20 cellular contexts compared by ENCODE assay signal in the genomic region with DNA sequence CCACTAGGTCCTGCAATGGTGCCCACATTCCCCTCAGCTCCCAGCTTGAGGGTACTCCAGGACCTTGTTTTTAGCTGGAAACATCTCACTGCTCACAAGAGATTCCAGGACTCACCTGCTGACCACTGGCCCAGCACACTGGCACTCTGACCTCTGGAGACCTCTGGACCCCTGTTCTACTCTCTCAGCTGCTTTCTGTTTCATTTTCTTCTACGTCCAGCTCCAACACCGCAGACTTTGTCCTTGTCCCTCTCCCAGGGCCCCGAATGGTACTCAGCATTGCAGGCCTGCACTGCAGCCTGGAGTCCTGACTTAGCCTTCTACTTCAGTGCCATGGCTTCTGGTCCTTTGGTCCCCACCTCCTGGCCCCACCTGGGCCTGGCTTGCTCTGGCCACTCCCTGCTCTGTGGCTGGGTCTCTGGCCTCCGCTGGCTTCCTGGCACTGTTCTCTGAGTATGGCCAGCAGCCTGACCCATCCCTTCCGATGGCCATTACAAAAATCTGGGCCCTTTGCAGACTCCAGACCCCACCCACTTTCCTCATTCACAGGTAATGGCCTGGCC. TPM values are rescaled to one million over a fixed set of nuclear protein-coding genes. Genes with fewer than 3 reads are reported as not detected.
"Had no signal": no experiment of that assay in that cellular context is flagged by ENCODE, and none has a peak within 500 bp of the region (broad histone marks: within the 10 kb centered on the region; RNA-seq: fewer than 3 reads in every experiment).

No MANE protein-coding gene starts in this region.

- H3K9me3 ChIP-seq: left ventricle myocardium inferior, mucosa of descending colon, ovary, psoas muscle, tibial artery had no signal

- H3K27ac ChIP-seq: cardiac muscle cell, left ventricle myocardium inferior, ovary, tibial artery had no signal

- DNase-seq: activated B cell treated with CpG ODN at 0.5 μM for 24 hours; activated CD4-positive, alpha-beta memory T cell treated with anti-CD3 and anti-CD28 coated beads for 36 hours; activated CD4-positive, alpha-beta T cell treated with anti-CD3 and anti-CD28 coated beads for 4 hours; activated T-cell treated with anti-CD3 and anti-CD28 coated beads for 4 hours; erythroblast; foreskin melanocyte; kidney; left ventricle myocardium inferior; mucosa of descending colon; naive B cell; psoas muscle; stimulated activated CD8-positive, alpha-beta memory T cell treated with anti-CD3 and anti-CD28 coated beads, Interleukin-4, amount 100 ng/mL, for 48 hours; stimulated activated naive CD4-positive, alpha-beta T cell treated with Interleukin-2 at 50 U/mL for 16 hours; substantia nigra had no signal

- H3K4me1 ChIP-seq: left ventricle myocardium inferior, tibial artery had no signal

- H3K36me3 ChIP-seq: cardiac muscle cell, ovary had no signal

- ATAC-seq: mucosa of descending colon, psoas muscle, sciatic nerve had no signal

- H3K4me3 ChIP-seq: cardiac muscle cell, dorsolateral prefrontal cortex, left ventricle myocardium inferior, mucosa of descending colon, ovary, psoas muscle, tibial artery had no signal

- H3K27me3 ChIP-seq: dorsolateral prefrontal cortex, ovary, tibial artery had no signal

RNA-seq across cellular contexts. Expression of a gene that starts 27.9 kb away (rescaled TPM):
- total RNA-seq: activated B cell treated with CpG ODN at 0.5 μM for 24 hours; activated CD4-positive, alpha-beta memory T cell treated with anti-CD3 and anti-CD28 coated beads for 36 hours; activated T-helper 1 cell treated with anti-CD3 and anti-CD28 coated beads, Interleukin-12 subunit alpha, Interleukin-12 subunit beta, Interleukin-2, Interleukin-4 antibody, amounts not matched to agents 30 ng/mL and 10 ng/mL and 1 ng/mL, durations not matched to agents 14 hours and 24 hours and 36 hours had no signal
